1 cellular context compared by ENCODE assay signal in genomic region chr3:52704611-52705437, GRCh38.
A peak's percentile ranks its signal among the peaks of the same experiment; 100 is the strongest.
TF ChIP-seq lines count a peak whose summit lies in the region.

No MANE protein-coding gene starts in this region.

TF ChIP-seq in HepG2, 621 proteins besides CTCF, POLR2A, EP300 and RAD21 (continued from another document and continues in another):
- TF ChIP-seq ARID4A (CRISPR knock-in tag; IDR thresholded peaks at IDR 0.05; ENCODE audit: borderline replicate concordance) (peak; percentile 94), SUZ12 (IDR thresholded peaks at IDR 0.05; ENCODE audit: low read depth, low read length) (no peak), ZNF546 (CRISPR knock-in tag; conservative IDR thresholded peaks at IDR 0.05) (no peak), IRF9 (CRISPR knock-in tag; IDR thresholded peaks at IDR 0.05; ENCODE audit: borderline replicate concordance) (no peak), ARID2 (CRISPR knock-in tag; IDR thresholded peaks at IDR 0.05; ENCODE audit: borderline replicate concordance) (0 out of 2 replicates have a peak, but pooled peaks have one; percentile 14), MEIS1 (CRISPR knock-in tag; IDR thresholded peaks at IDR 0.05; ENCODE audit: borderline replicate concordance) (peak; percentile 89), PLRG1 (conservative IDR thresholded peaks at IDR 0.05) (no peak), SMAD1 (CRISPR knock-in tag; IDR thresholded peaks at IDR 0.05; ENCODE audit: borderline replicate concordance, low read depth) (peak; percentile 75; the same call in 1 of the 2 replicates), MATR3 (CRISPR knock-in tag; IDR thresholded peaks at IDR 0.05) (no peak), RELA (CRISPR knock-in tag; IDR thresholded peaks at IDR 0.05) (no peak), AKAP8 (CRISPR knock-in tag; IDR thresholded peaks at IDR 0.05) (0 out of 2 replicates have a peak, but pooled peaks have one; percentile 42), SMAD3 (CRISPR knock-in tag; IDR thresholded peaks at IDR 0.05) (peak; percentile 74), ELF3 (CRISPR knock-in tag; IDR thresholded peaks at IDR 0.05) (peak; percentile 26; the same call in 1 of the 2 replicates), MBD4 (IDR thresholded peaks at IDR 0.05; ENCODE audit: borderline replicate concordance, low read length) (no peak), ZNF431 (CRISPR knock-in tag; IDR thresholded peaks at IDR 0.05; ENCODE audit: borderline replicate concordance, low read depth) (peak; percentile 47), ZNF432 (CRISPR knock-in tag; IDR thresholded peaks at IDR 0.05; ENCODE audit: borderline replicate concordance) (no peak), SPEN (CRISPR knock-in tag; IDR thresholded peaks at IDR 0.05; ENCODE audit: low read depth) (peak; percentile 48; the same call in 1 of the 2 replicates), ZNF770 (CRISPR knock-in tag; IDR thresholded peaks at IDR 0.05) (peak; percentile 89), ZNF609 (CRISPR knock-in tag; IDR thresholded peaks at IDR 0.05; ENCODE audit: borderline replicate concordance) (peak; percentile 94)
- TF ChIP-seq, protein P1, sequence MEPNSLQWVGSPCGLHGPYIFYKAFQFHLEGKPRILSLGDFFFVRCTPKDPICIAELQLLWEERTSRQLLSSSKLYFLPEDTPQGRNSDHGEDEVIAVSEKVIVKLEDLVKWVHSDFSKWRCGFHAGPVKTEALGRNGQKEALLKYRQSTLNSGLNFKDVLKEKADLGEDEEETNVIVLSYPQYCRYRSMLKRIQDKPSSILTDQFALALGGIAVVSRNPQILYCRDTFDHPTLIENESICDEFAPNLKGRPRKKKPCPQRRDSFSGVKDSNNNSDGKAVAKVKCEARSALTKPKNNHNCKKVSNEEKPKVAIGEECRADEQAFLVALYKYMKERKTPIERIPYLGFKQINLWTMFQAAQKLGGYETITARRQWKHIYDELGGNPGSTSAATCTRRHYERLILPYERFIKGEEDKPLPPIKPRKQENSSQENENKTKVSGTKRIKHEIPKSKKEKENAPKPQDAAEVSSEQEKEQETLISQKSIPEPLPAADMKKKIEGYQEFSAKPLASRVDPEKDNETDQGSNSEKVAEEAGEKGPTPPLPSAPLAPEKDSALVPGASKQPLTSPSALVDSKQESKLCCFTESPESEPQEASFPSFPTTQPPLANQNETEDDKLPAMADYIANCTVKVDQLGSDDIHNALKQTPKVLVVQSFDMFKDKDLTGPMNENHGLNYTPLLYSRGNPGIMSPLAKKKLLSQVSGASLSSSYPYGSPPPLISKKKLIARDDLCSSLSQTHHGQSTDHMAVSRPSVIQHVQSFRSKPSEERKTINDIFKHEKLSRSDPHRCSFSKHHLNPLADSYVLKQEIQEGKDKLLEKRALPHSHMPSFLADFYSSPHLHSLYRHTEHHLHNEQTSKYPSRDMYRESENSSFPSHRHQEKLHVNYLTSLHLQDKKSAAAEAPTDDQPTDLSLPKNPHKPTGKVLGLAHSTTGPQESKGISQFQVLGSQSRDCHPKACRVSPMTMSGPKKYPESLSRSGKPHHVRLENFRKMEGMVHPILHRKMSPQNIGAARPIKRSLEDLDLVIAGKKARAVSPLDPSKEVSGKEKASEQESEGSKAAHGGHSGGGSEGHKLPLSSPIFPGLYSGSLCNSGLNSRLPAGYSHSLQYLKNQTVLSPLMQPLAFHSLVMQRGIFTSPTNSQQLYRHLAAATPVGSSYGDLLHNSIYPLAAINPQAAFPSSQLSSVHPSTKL (CRISPR knock-in tag; IDR thresholded peaks at IDR 0.05), result peak; percentile 92
- TF ChIP-seq, protein P2, sequence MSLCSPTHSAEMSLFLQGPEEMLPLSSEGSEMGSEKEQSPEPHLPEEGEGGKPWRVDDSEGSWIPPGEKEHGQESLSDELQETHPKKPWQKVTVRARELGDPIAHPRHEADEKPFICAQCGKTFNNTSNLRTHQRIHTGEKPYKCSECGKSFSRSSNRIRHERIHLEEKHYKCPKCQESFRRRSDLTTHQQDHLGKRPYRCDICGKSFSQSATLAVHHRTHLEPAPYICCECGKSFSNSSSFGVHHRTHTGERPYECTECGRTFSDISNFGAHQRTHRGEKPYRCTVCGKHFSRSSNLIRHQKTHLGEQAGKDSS (CRISPR knock-in tag; IDR thresholded peaks at IDR 0.05; ENCODE audit: borderline replicate concordance, low read depth), result peak; percentile 86; the same call in 1 of the 2 replicates
- TF ChIP-seq, protein P3, sequence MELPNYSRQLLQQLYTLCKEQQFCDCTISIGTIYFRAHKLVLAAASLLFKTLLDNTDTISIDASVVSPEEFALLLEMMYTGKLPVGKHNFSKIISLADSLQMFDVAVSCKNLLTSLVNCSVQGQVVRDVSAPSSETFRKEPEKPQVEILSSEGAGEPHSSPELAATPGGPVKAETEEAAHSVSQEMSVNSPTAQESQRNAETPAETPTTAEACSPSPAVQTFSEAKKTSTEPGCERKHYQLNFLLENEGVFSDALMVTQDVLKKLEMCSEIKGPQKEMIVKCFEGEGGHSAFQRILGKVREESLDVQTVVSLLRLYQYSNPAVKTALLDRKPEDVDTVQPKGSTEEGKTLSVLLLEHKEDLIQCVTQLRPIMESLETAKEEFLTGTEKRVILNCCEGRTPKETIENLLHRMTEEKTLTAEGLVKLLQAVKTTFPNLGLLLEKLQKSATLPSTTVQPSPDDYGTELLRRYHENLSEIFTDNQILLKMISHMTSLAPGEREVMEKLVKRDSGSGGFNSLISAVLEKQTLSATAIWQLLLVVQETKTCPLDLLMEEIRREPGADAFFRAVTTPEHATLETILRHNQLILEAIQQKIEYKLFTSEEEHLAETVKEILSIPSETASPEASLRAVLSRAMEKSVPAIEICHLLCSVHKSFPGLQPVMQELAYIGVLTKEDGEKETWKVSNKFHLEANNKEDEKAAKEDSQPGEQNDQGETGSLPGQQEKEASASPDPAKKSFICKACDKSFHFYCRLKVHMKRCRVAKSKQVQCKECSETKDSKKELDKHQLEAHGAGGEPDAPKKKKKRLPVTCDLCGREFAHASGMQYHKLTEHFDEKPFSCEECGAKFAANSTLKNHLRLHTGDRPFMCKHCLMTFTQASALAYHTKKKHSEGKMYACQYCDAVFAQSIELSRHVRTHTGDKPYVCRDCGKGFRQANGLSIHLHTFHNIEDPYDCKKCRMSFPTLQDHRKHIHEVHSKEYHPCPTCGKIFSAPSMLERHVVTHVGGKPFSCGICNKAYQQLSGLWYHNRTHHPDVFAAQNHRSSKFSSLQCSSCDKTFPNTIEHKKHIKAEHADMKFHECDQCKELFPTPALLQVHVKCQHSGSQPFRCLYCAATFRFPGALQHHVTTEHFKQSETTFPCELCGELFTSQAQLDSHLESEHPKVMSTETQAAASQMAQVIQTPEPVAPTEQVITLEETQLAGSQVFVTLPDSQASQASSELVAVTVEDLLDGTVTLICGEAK (IDR thresholded peaks at IDR 0.05), result no peak
- TF ChIP-seq, protein P3 (CRISPR knock-in tag; IDR thresholded peaks at IDR 0.05), result peak; percentile 49; the same call in 1 of the 2 replicates
